Comparison of ENCODE assay signal across 8 cellular contexts in the genomic region with DNA sequence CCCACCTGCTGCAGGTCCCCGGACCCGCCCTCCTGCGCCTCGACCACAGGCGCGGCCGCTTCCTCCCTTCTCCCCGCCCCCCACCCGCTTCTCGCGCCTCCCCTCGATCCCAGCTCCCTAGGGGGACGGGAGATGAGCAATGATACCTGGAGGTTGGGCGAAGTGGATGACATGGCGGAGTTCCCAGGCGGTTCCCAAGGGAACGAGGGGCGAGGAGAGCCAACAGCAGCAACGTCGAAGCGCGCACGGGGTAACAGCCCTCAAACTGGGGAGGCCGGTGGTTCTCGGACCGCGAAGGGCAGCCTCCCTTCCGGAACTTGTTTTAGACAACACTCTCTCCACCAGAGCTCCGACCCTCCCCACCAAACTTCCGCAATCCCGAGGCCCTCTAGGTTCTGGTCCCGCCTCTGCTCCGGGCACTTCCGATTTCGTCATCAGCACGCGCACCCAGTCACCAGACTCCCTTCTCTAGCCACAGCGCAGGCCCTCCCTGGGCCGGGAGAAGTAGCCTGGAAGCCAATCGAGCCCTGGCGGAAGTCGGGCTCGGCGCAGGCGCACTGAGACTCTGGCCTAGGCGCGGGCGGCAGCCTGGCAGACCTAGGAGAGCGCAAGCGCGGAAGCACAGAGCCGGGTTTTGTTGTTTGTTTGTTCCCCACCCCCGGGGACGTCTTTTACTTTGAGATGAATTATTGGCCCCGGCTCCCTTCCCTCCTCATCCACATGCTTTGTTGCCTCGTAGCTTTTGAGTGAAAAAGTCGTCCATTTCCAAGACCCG. TPM values are rescaled to one million over a fixed set of nuclear protein-coding genes. Genes with fewer than 3 reads are reported as not detected.
DNase-seq lines count a peak whose midpoint lies in the region; ATAC-seq and TF ChIP-seq lines count a peak whose summit lies in the region.

A gene (minus strand): TSS at position 390 of the 775 bp plus-strand sequence. CDS start 217 bp downstream, at position 173.

- H3K9me2 ChIP-seq in SU-DHL-6 (replicated peaks; ENCODE audit: insufficient read depth, low read length), result no peaks in the 10 kb centered on the region

- peaks cover 4% of the 10 kb centered on the region for H3K36me3 Mint-ChIP-seq in activated naive CD8-positive, alpha-beta T cell treated with anti-CD3 and anti-CD28 coated beads, Interleukin-2, amount 10 ng/mL, durations not matched to agents 7 days and 5 days
- no peaks in the 10 kb centered on the region for H3K36me3 Mint-ChIP-seq in glutamatergic neuron (ENCODE audit: unreplicated experiment)

- H3F3A ChIP-seq in SU-DHL-6 (ENCODE audit: insufficient read depth), result no peaks in the 10 kb centered on the region; the same call in 1 of the 2 replicates

- no peaks in the 10 kb centered on the region for H3K9me3 Mint-ChIP-seq in activated naive CD8-positive, alpha-beta T cell treated with anti-CD3 and anti-CD28 coated beads, Interleukin-2, amount 10 ng/mL, durations not matched to agents 7 days and 5 days
- peaks cover 6% of the 10 kb centered on the region for H3K9me3 Mint-ChIP-seq in glutamatergic neuron (ENCODE audit: unreplicated experiment)

- H3K9ac ChIP-seq in SU-DHL-6 (ENCODE audit: low read length), result peak within 1 kb of the TSS; percentile 89

- peak within 1 kb of the TSS; percentile 88 for H3K4me3 Mint-ChIP-seq in activated naive CD8-positive, alpha-beta T cell treated with anti-CD3 and anti-CD28 coated beads, Interleukin-2, amount 10 ng/mL, durations not matched to agents 7 days and 5 days
- H3K4me3 Mint-ChIP-seq in glutamatergic neuron (ENCODE audit: unreplicated experiment), result peak within 1 kb of the TSS; percentile 88

- H3K4me1 ChIP-seq in osteoblast (ENCODE audit: insufficient read depth, low read length), result peaks cover 10% of the 10 kb centered on the region
- H3K4me1 ChIP-seq in thoracic aorta (ENCODE audit: control insufficient read depth in 1 of 2, low read depth in 2 of 2), result peaks cover 4 to 32% of the 10 kb centered on the region in 2 donors

- peaks cover 16% of the 10 kb centered on the region for H3K4me1 Mint-ChIP-seq in activated naive CD8-positive, alpha-beta T cell treated with anti-CD3 and anti-CD28 coated beads, Interleukin-2, amount 10 ng/mL, durations not matched to agents 7 days and 5 days
- H3K4me1 Mint-ChIP-seq in glutamatergic neuron (ENCODE audit: low read depth, unreplicated experiment), result peaks cover 3% of the 10 kb centered on the region

- peak within 1 kb of the TSS; percentile 92 for H2AFZ ChIP-seq in SU-DHL-6 (ENCODE audit: low read depth, low read length, severe bottlenecking)
- H2AFZ ChIP-seq in osteoblast (ENCODE audit: low read length), result peak within 1 kb of the TSS; percentile 99

- ATAC-seq in HG02678 (IDR thresholded peaks at IDR 0.05; ENCODE audit: unreplicated experiment) (peak; percentile 98), thoracic aorta (ENCODE audit: insufficient number of reproducible peaks, low FRiP score, low read depth) (peak; percentile 93)
- ATAC-seq in activated naive CD8-positive, alpha-beta T cell treated with anti-CD3 and anti-CD28 coated beads, Interleukin-2, amount 10 ng/mL, durations not matched to agents 7 days and 5 days (ENCODE audit: low read depth), result peak; percentile 97

- no peaks in the 10 kb centered on the region for H3K36me3 ChIP-seq in SU-DHL-6 (ENCODE audit: low read length)
- peaks cover 14% of the 10 kb centered on the region for H3K36me3 ChIP-seq in osteoblast (ENCODE audit: insufficient read depth, low read length)
- no peaks in the 10 kb centered on the region for H3K36me3 ChIP-seq in thoracic aorta

- no peaks in the 10 kb centered on the region for H3K9me3 ChIP-seq in SU-DHL-6 (ENCODE audit: insufficient read depth, low read length)
- no peaks in the 10 kb centered on the region for H3K9me3 ChIP-seq in osteoblast (ENCODE audit: low read depth, low read length)
- H3K9me3 ChIP-seq in thoracic aorta, result no peaks in the 10 kb centered on the region

- peak within 1 kb of the TSS; percentile 94 for H3K27ac Mint-ChIP-seq in activated naive CD8-positive, alpha-beta T cell treated with anti-CD3 and anti-CD28 coated beads, Interleukin-2, amount 10 ng/mL, durations not matched to agents 7 days and 5 days
- H3K27ac Mint-ChIP-seq in glutamatergic neuron (ENCODE audit: unreplicated experiment), result peak within 1 kb of the TSS; percentile 99

- POLR2A ChIA-PET in activated naive CD8-positive, alpha-beta T cell treated with anti-CD3 and anti-CD28 coated beads, Interleukin-2, amount 10 ng/mL, durations not matched to agents 7 days and 5 days (lab: Charles Lee), result interaction anchor here (0.6 to 2.0 kb wide), 12 partner anchors 8 to 427 kb away, joined by 3 to 22 read pairs (median 3); no protein-coding TSS in a partner anchor

- H3K79me2 ChIP-seq in SU-DHL-6 (ENCODE audit: insufficient read depth, low read length) (peaks cover 49% of the 10 kb centered on the region), osteoblast (ENCODE audit: insufficient read depth, low read length) (peaks cover 49% of the 10 kb centered on the region)

- H3K27me3 ChIP-seq in SU-DHL-6 (ENCODE audit: low read length) (no peaks in the 10 kb centered on the region), osteoblast (ENCODE audit: insufficient read depth, low read length) (no peaks in the 10 kb centered on the region), thoracic aorta (replicated peaks; ENCODE audit: insufficient read depth) (no peaks in the 10 kb centered on the region)

- no peaks in the 10 kb centered on the region for H3K27me3 Mint-ChIP-seq in activated naive CD8-positive, alpha-beta T cell treated with anti-CD3 and anti-CD28 coated beads, Interleukin-2, amount 10 ng/mL, durations not matched to agents 7 days and 5 days
- peaks cover 5% of the 10 kb centered on the region for H3K27me3 Mint-ChIP-seq in glutamatergic neuron (ENCODE audit: unreplicated experiment)

- peak within 1 kb of the TSS; percentile 62 for H3K27ac ChIP-seq in SU-DHL-6 (ENCODE audit: low read depth, low read length)
- peak within 1 kb of the TSS; percentile 99 for H3K27ac ChIP-seq in osteoblast (ENCODE audit: low read depth, low read length)
- H3K27ac ChIP-seq in thoracic aorta, result peak within 1 kb of the TSS; percentile 96 to 97

- peak within 1 kb of the TSS; percentile 91 for H3K4me2 ChIP-seq in SU-DHL-6 (ENCODE audit: low read depth, low read length, poor library complexity, severe bottlenecking)
- peak within 1 kb of the TSS; percentile 84 for H3K4me2 ChIP-seq in osteoblast (ENCODE audit: insufficient read depth, low read length)

- H4K20me1 ChIP-seq in SU-DHL-6 (ENCODE audit: low read depth, low read length) (peaks cover 4% of the 10 kb centered on the region; the same call in 1 of the 2 replicates), osteoblast (ENCODE audit: insufficient read depth, low read length) (peaks cover 13% of the 10 kb centered on the region)

- H3K4me3 ChIP-seq in GM12864 (ENCODE audit: low read depth, low read length) (peak within 1 kb of the TSS; percentile 90), SU-DHL-6 (ENCODE audit: insufficient read depth, low read length, poor library complexity, severe bottlenecking) (peak within 1 kb of the TSS; percentile 94), osteoblast (ENCODE audit: insufficient read depth, low read length) (peak within 1 kb of the TSS; percentile 100), thoracic aorta (peak within 1 kb of the TSS; percentile 91)

- peak; percentile 98 for DNase-seq in GM12864 (ENCODE audit: low read depth)
- peak; percentile 100 for DNase-seq in NCI-H128 (lab: John Stamatoyannopoulos, UW; ENCODE audit: unreplicated experiment)
- peak; percentile 99 for DNase-seq in activated naive CD8-positive, alpha-beta T cell treated with anti-CD3 and anti-CD28 coated beads, Interleukin-2, amount 10 ng/mL, durations not matched to agents 7 days and 5 days
- peak; percentile 100 for DNase-seq in glutamatergic neuron
- peak; percentile 97 for DNase-seq in osteoblast (ENCODE audit: insufficient read length, low spot score, missing footprints)
- DNase-seq in thoracic aorta (ENCODE audit: low spot score), result peak; percentile 99

- TF ChIP-seq CTCF in GM12864 (IDR thresholded peaks at IDR 0.05; ENCODE audit: low read depth, low read length, missing control alignments) (no peak), SU-DHL-6 (IDR thresholded peaks at IDR 0.05; ENCODE audit: insufficient read depth, low read length, poor library complexity, severe bottlenecking) (no peak), glutamatergic neuron (IDR thresholded peaks at IDR 0.05; ENCODE audit: partially characterized antibody, unreplicated experiment) (peak; percentile 7), osteoblast (IDR thresholded peaks at IDR 0.05; ENCODE audit: extremely low read depth, low read depth, low read length) (no peak), thoracic aorta (IDR thresholded peaks at IDR 0.05) (no peak)

RNA-seq across cellular contexts. Expression of the gene that starts here (rescaled TPM):
- 10 to 100 TPM; 72.8 to 78.2 TPM for total RNA-seq in activated naive CD8-positive, alpha-beta T cell treated with anti-CD3 and anti-CD28 coated beads, Interleukin-2, amount 10 ng/mL, durations not matched to agents 7 days and 5 days
- total RNA-seq in glutamatergic neuron (ENCODE audit: unreplicated experiment), result 44.5 TPM
- 42.4 and 47.4 TPM in 2 replicates for total RNA-seq in osteoblast
- total RNA-seq in thoracic aorta, result 10 to 100 TPM; 25.5 to 49.9 TPM

Comparison
In these comparisons a context has a peak if more than half of its experiments do, and no peak if none do; other contexts are left out.
1. Peak in every context shown above with its lines: DNase-seq, ATAC-seq, H3K4me3 ChIP-seq and H3K27ac ChIP-seq.